1 cellular context compared by ENCODE assay signal in the genomic region with DNA sequence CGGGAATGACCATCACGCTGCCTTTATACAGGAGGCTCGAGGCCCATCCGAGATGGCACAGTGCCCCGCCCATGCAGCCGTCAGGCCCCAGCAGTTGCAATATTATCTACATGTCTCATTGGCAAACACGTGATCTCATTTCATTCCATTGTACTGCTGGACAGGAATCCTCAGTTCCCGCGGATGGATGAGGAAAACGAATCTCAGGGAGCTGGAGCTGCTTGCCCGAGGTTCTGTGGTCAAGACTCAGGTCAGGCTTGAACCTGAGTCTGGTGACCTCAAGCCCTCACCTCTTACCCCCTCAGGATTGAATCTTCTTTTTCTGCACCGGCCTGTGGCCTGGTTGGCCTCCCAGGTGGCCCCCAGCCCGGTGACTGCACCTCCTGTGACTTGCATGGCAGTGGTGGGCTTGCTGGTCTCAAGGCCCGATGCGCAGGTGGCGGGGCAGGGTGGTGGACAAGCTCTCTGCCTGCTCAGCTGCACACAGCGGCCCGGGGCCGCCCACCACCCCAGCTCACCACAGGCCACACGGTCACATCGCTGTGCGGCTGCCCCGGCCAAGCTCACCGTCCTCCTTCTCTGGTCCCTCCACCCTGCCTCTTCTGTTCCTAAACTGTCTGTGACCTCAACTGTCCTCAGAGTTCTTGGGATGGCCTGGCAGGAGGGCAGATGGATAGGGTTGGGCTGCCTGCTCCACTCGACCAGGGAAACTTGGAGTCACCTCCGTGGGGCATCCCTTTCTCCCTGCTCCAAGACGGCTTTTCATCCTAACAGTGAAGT.
TF ChIP-seq lines count a peak whose summit lies in the region.

No MANE protein-coding gene starts in this region.

TF ChIP-seq in IMR-90, 13 proteins besides CTCF, POLR2A, EP300 and RAD21:
- TF ChIP-seq RCOR1 (IDR thresholded peaks at IDR 0.05; ENCODE audit: insufficient replicate concordance, low read length) (no peak), MAZ (IDR thresholded peaks at IDR 0.05; ENCODE audit: borderline replicate concordance, low read depth, low read length) (no peak), MAFK (IDR thresholded peaks at IDR 0.05; ENCODE audit: low read depth, low read length) (no peak), MXI1 (IDR thresholded peaks at IDR 0.05; ENCODE audit: borderline replicate concordance, low read depth, low read length) (no peak), SMC3 (IDR thresholded peaks at IDR 0.05; ENCODE audit: low read depth, low read length) (no peak)
